ENCODE assay signal across 1 cellular context in the genomic region with DNA sequence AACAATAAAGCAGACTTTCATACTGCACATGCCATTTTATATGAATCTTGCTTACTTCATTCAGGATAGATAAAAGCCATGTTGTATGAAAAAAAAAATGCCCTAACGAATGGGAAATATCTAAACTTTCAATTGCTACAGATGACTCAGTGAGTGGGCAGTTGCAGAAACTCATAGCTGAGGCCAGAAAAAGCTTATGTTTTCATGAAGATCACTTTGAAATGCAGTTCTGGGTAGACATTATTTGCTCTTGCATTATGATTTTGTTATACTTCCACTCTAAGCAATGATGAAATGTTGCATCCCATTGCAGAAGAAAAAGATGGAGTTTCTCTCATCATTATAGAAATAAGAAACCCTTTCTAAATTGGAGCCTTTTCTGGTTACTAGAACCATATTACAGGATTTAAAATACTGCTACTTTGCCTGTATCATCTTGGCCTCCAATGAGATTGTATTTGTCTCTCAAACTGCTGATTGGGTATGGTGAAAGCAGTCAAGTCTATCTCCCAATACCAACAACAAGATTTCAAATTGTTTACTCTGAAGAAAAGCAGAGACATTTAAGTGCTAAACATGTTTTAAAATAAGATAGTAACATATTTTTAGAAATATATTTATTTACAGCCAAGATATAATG.
TF ChIP-seq lines count a peak whose summit lies in the region.

No MANE protein-coding gene starts in this region.

TF ChIP-seq in GM12878, 131 proteins besides CTCF, POLR2A, EP300 and RAD21 (continued from another document):
- TF ChIP-seq E4F1 (IDR thresholded peaks at IDR 0.05; ENCODE audit: borderline replicate concordance, partially characterized antibody): no peak
